In genomic region chr1:145962157-145963102, GRCh38 we compare ENCODE assay signal across 8 cellular contexts. TPM values are rescaled to one million over a fixed set of nuclear protein-coding genes. Genes with fewer than 3 reads are reported as not detected.
DNase-seq lines count a peak whose midpoint lies in the region; ATAC-seq and TF ChIP-seq lines count a peak whose summit lies in the region.

No MANE protein-coding gene starts in this region.

- no peaks in the 10 kb centered on the region; the same call in 1 of the 2 replicates for H4K20me1 ChIP-seq in DND-41 (ENCODE audit: insufficient read depth, low read length)

- peaks cover 23% of the 10 kb centered on the region for H3K36me3 Mint-ChIP-seq in activated naive CD8-positive, alpha-beta T cell treated with anti-CD3 and anti-CD28 coated beads for 36 hours

- H3K9me3 Mint-ChIP-seq in activated naive CD8-positive, alpha-beta T cell treated with anti-CD3 and anti-CD28 coated beads for 36 hours = peaks cover 2% of the 10 kb centered on the region

- H3K9me3 ChIP-seq in DND-41 (ENCODE audit: insufficient read depth, low read length, severe bottlenecking) (no peaks in the 10 kb centered on the region), right atrium auricular region (no peaks in the 10 kb centered on the region)

- H3K9ac ChIP-seq in DND-41 (ENCODE audit: low read depth, low read length) = peak overlapping the region; percentile 63

- H3K79me2 ChIP-seq in DND-41 (ENCODE audit: insufficient read depth, low read length) = peaks cover 7% of the 10 kb centered on the region

- H3K4me3 ChIP-seq in DND-41 (ENCODE audit: low read depth in 1 of 2, low read length in 2 of 2) = peak overlapping the region in 1 of 2 experiments; percentile 80; a peak in 2 of 4 replicates
- H3K4me3 ChIP-seq in right atrium auricular region = peak overlapping the region; percentile 53 to 60

- H2AFZ ChIP-seq in DND-41 (ENCODE audit: low read depth, low read length) = peak overlapping the region; percentile 85

- TF ChIP-seq CTCF in DND-41 (IDR thresholded peaks at IDR 0.05; ENCODE audit: borderline replicate concordance, extremely low read depth, low read length, poor library complexity, severe bottlenecking) (no peak), right atrium auricular region (IDR thresholded peaks at IDR 0.05) (no peak), omental fat pad (IDR thresholded peaks at IDR 0.05) (no peak)

- H3K4me1 ChIP-seq in DND-41 (ENCODE audit: insufficient read depth, low read length) = peaks cover 73% of the 10 kb centered on the region
- H3K4me1 ChIP-seq in right atrium auricular region = peaks cover 0 to 46% of the 10 kb centered on the region in 2 donors

- DNase-seq in DND-41 = no peak
- peak; percentile 67 for DNase-seq in NCI-H69 (lab: John Stamatoyannopoulos, UW)
- no peak for DNase-seq in activated naive CD8-positive, alpha-beta T cell treated with anti-CD3 and anti-CD28 coated beads for 36 hours
- peak; percentile 60 for DNase-seq in right atrium auricular region (ENCODE audit: low spot score)
- peak; percentile 77 for DNase-seq in putamen (ENCODE audit: low spot score)
- no peak for DNase-seq in omental fat pad (ENCODE audit: low spot score)
- DNase-seq in COLO829 (ENCODE audit: low spot score) = no peak

- H3K27ac Mint-ChIP-seq in activated naive CD8-positive, alpha-beta T cell treated with anti-CD3 and anti-CD28 coated beads for 36 hours = peak overlapping the region; percentile 95

- peaks cover 26% of the 10 kb centered on the region for H3K27me3 ChIP-seq in DND-41 (ENCODE audit: insufficient read depth, low read length, poor library complexity)
- no peaks in the 10 kb centered on the region for H3K27me3 ChIP-seq in right atrium auricular region

- peak overlapping the region; percentile 89 for H3K4me3 Mint-ChIP-seq in activated naive CD8-positive, alpha-beta T cell treated with anti-CD3 and anti-CD28 coated beads for 36 hours

- H3K4me1 Mint-ChIP-seq in activated naive CD8-positive, alpha-beta T cell treated with anti-CD3 and anti-CD28 coated beads for 36 hours = peaks cover 45% of the 10 kb centered on the region

- H3K36me3 ChIP-seq in DND-41 (ENCODE audit: insufficient read depth, low read length) (no peaks in the 10 kb centered on the region; the same call in 1 of the 2 replicates), right atrium auricular region (no peaks in the 10 kb centered on the region)

- no peak for ATAC-seq in DND-41 (ENCODE audit: insufficient read depth, low read depth)
- no peak for ATAC-seq in omental fat pad (ENCODE audit: low FRiP score)
- no peak for ATAC-seq in HG03565 (IDR thresholded peaks at IDR 0.05; ENCODE audit: unreplicated experiment)

- no peaks in the 10 kb centered on the region for H3K27me3 Mint-ChIP-seq in activated naive CD8-positive, alpha-beta T cell treated with anti-CD3 and anti-CD28 coated beads for 36 hours

- H3K4me2 ChIP-seq in DND-41 (ENCODE audit: insufficient read depth, low read length) = peak overlapping the region; percentile 98

- H3K27ac ChIP-seq in DND-41 (ENCODE audit: low read length) (no peak overlapping the region), right atrium auricular region (peak overlapping the region; percentile 93)

RNA-seq across cellular contexts. Expression of gene ANKRD34A, which starts 1.9 kb away (rescaled TPM):
- 10 to 100 TPM in 1 of 2 experiments, 1 to 10 TPM in 1; 9.3 to 10.3 TPM for total RNA-seq in activated naive CD8-positive, alpha-beta T cell treated with anti-CD3 and anti-CD28 coated beads for 36 hours
- total RNA-seq in right atrium auricular region (1 to 10 TPM; 1.5 to 3.4 TPM), omental fat pad (1 to 10 TPM in 1 of 4 donors, under 1 TPM in 3; 0.32 to 1.7 (median 0.58) TPM)

RNA-seq across cellular contexts. Expression of gene POLR3GL, which starts 2.1 kb away (rescaled TPM):
- 10 to 100 TPM; 21.1 to 21.9 TPM for total RNA-seq in activated naive CD8-positive, alpha-beta T cell treated with anti-CD3 and anti-CD28 coated beads for 36 hours
- 10 to 100 TPM; 36.4 to 45.2 TPM for total RNA-seq in right atrium auricular region
- 10 to 100 TPM; 19.0 to 31.4 (median 24.0) TPM for total RNA-seq in omental fat pad

RNA-seq across cellular contexts. Expression of gene LIX1L, which starts 4.6 kb away (rescaled TPM):
- 10 to 100 TPM; 37.6 to 38.3 TPM for total RNA-seq in activated naive CD8-positive, alpha-beta T cell treated with anti-CD3 and anti-CD28 coated beads for 36 hours
- total RNA-seq in right atrium auricular region (10 to 100 TPM; 26.6 to 36.6 TPM), omental fat pad (10 to 100 TPM; 15.4 to 34.0 (median 28.3) TPM)

RNA-seq across cellular contexts. Expression of gene TXNIP, which starts 33.9 kb away (rescaled TPM):
- 100 to 1,000 TPM; 228 to 231 TPM for total RNA-seq in activated naive CD8-positive, alpha-beta T cell treated with anti-CD3 and anti-CD28 coated beads for 36 hours
- total RNA-seq in right atrium auricular region (1,000 to 10,000 TPM in 1 of 2 donors, 100 to 1,000 TPM in 1; 898 to 1,186 TPM), omental fat pad (1,000 to 10,000 TPM; 1,118 to 3,262 (median 1,971) TPM)

RNA-seq across cellular contexts. Expression of gene RBM8A, which starts 35.1 kb away (rescaled TPM):
- 100 to 1,000 TPM; 345 to 349 TPM for total RNA-seq in activated naive CD8-positive, alpha-beta T cell treated with anti-CD3 and anti-CD28 coated beads for 36 hours
- total RNA-seq in right atrium auricular region (10 to 100 TPM; 75.2 to 91.1 TPM), omental fat pad (100 to 1,000 TPM; 114 to 189 (median 116) TPM)

Comparison
In these comparisons a context has a peak if more than half of its experiments do, and no peak if none do; other contexts are left out.
1. DNase-seq: peak in NCI-H69 (single experiment), right atrium auricular region (single experiment) and putamen (single experiment); none in DND-41 (single experiment), activated naive CD8-positive, alpha-beta T cell treated with anti-CD3 and anti-CD28 coated beads for 36 hours (single experiment), omental fat pad (single experiment) and COLO829 (single experiment).